In the genomic region with DNA sequence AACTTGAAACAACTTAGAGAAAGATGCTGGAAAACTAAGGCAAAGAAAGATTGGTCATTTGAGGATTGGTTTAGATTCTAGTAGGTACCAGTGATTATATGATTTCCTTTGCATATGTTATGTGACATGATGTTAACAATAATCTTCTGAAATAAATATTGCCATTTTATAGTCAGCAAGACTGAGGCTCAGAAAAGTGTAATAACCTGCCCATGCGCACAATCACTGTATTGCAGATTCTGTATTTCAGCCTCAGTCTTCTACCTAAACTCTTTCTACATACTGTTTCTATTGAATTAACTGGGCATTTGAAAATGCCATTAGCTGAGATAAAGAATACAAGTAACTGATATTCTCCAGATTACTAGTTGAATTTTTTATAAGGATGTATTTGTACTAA, we compare ENCODE assay signal across 2 cellular contexts.
TF ChIP-seq lines count a peak whose summit lies in the region.

No MANE protein-coding gene starts in this region.

TF ChIP-seq in HepG2, 621 proteins besides CTCF, POLR2A, EP300 and RAD21 (continued from another document):
- no peak for TF ChIP-seq ZNF556 (CRISPR knock-in tag; IDR thresholded peaks at IDR 0.05; ENCODE audit: borderline replicate concordance)
- TF ChIP-seq HCFC1 (IDR thresholded peaks at IDR 0.05; ENCODE audit: low read depth, low read length), result no peak
- TF ChIP-seq ZNF629 (CRISPR knock-in tag; conservative IDR thresholded peaks at IDR 0.05), result peak; percentile 79
- TF ChIP-seq KDM5A (IDR thresholded peaks at IDR 0.05; ENCODE audit: borderline replicate concordance, low read length), result no peak
- TF ChIP-seq, protein P1, sequence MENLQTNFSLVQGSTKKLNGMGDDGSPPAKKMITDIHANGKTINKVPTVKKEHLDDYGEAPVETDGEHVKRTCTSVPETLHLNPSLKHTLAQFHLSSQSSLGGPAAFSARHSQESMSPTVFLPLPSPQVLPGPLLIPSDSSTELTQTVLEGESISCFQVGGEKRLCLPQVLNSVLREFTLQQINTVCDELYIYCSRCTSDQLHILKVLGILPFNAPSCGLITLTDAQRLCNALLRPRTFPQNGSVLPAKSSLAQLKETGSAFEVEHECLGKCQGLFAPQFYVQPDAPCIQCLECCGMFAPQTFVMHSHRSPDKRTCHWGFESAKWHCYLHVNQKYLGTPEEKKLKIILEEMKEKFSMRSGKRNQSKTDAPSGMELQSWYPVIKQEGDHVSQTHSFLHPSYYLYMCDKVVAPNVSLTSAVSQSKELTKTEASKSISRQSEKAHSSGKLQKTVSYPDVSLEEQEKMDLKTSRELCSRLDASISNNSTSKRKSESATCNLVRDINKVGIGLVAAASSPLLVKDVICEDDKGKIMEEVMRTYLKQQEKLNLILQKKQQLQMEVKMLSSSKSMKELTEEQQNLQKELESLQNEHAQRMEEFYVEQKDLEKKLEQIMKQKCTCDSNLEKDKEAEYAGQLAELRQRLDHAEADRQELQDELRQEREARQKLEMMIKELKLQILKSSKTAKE (CRISPR knock-in tag; IDR thresholded peaks at IDR 0.05; ENCODE audit: borderline replicate concordance), result no peak
- TF ChIP-seq ZBTB3 (CRISPR knock-in tag; IDR thresholded peaks at IDR 0.05; ENCODE audit: borderline replicate concordance, low read depth), result no peak
- TF ChIP-seq GABPA (IDR thresholded peaks at IDR 0.05; ENCODE audit: low read depth, low read length), result no peak
- TF ChIP-seq GABPA (CRISPR knock-in tag; IDR thresholded peaks at IDR 0.05; ENCODE audit: low read depth), result no peak
- TF ChIP-seq ZNF274 (CRISPR knock-in tag; IDR thresholded peaks at IDR 0.05), result no peak

TF ChIP-seq in GM12878, 131 proteins besides CTCF, POLR2A, EP300 and RAD21 (continued from another document):
- TF ChIP-seq ZNF274 (IDR thresholded peaks at IDR 0.05; ENCODE audit: insufficient read depth, insufficient read length) (no peak), CEBPB (IDR thresholded peaks at IDR 0.05; ENCODE audit: borderline replicate concordance in 1 of 2, low read depth in 2 of 2, low read length in 2 of 2) (no peak), LARP7 (IDR thresholded peaks at IDR 0.05) (no peak), CBFB (IDR thresholded peaks at IDR 0.05; ENCODE audit: low read depth) (no peak), BCLAF1 (IDR thresholded peaks at IDR 0.05) (no peak), NFXL1 (IDR thresholded peaks at IDR 0.05; ENCODE audit: borderline replicate concordance) (no peak), MEF2A (IDR thresholded peaks at IDR 0.05; ENCODE audit: insufficient read depth, low read depth, low read length) (no peak), KAT2A (conservative IDR thresholded peaks at IDR 0.05; ENCODE audit: control insufficient read depth, low read depth, low read length) (no peak), IRF4 (IDR thresholded peaks at IDR 0.05; ENCODE audit: low read depth, low read length) (no peak), ZNF687 (IDR thresholded peaks at IDR 0.05) (no peak), YBX1 (IDR thresholded peaks at IDR 0.05) (no peak), SP1 (IDR thresholded peaks at IDR 0.05; ENCODE audit: low read depth, low read length) (no peak), ZBED1 (IDR thresholded peaks at IDR 0.05; ENCODE audit: borderline replicate concordance) (no peak), RELA (IDR thresholded peaks at IDR 0.05; ENCODE audit: borderline replicate concordance, partially characterized antibody) (no peak)
- TF ChIP-seq, protein P2, sequence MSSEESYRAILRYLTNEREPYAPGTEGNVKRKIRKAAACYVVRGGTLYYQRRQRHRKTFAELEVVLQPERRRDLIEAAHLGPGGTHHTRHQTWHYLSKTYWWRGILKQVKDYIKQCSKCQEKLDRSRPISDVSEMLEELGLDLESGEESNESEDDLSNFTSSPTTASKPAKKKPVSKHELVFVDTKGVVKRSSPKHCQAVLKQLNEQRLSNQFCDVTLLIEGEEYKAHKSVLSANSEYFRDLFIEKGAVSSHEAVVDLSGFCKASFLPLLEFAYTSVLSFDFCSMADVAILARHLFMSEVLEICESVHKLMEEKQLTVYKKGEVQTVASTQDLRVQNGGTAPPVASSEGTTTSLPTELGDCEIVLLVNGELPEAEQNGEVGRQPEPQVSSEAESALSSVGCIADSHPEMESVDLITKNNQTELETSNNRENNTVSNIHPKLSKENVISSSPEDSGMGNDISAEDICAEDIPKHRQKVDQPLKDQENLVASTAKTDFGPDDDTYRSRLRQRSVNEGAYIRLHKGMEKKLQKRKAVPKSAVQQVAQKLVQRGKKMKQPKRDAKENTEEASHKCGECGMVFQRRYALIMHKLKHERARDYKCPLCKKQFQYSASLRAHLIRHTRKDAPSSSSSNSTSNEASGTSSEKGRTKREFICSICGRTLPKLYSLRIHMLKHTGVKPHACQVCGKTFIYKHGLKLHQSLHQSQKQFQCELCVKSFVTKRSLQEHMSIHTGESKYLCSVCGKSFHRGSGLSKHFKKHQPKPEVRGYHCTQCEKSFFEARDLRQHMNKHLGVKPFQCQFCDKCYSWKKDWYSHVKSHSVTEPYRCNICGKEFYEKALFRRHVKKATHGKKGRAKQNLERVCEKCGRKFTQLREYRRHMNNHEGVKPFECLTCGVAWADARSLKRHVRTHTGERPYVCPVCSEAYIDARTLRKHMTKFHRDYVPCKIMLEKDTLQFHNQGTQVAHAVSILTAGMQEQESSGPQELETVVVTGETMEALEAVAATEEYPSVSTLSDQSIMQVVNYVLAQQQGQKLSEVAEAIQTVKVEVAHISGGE (CRISPR knock-in tag; IDR thresholded peaks at IDR 0.05), result no peak
- TF ChIP-seq, protein P3, sequence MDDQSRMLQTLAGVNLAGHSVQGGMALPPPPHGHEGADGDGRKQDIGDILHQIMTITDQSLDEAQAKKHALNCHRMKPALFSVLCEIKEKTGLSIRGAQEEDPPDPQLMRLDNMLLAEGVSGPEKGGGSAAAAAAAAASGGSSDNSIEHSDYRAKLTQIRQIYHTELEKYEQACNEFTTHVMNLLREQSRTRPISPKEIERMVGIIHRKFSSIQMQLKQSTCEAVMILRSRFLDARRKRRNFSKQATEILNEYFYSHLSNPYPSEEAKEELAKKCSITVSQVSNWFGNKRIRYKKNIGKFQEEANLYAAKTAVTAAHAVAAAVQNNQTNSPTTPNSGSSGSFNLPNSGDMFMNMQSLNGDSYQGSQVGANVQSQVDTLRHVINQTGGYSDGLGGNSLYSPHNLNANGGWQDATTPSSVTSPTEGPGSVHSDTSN (IDR thresholded peaks at IDR 0.05; ENCODE audit: insufficient replicate concordance, low read depth, low read length), result no peak
- TF ChIP-seq, protein P4, sequence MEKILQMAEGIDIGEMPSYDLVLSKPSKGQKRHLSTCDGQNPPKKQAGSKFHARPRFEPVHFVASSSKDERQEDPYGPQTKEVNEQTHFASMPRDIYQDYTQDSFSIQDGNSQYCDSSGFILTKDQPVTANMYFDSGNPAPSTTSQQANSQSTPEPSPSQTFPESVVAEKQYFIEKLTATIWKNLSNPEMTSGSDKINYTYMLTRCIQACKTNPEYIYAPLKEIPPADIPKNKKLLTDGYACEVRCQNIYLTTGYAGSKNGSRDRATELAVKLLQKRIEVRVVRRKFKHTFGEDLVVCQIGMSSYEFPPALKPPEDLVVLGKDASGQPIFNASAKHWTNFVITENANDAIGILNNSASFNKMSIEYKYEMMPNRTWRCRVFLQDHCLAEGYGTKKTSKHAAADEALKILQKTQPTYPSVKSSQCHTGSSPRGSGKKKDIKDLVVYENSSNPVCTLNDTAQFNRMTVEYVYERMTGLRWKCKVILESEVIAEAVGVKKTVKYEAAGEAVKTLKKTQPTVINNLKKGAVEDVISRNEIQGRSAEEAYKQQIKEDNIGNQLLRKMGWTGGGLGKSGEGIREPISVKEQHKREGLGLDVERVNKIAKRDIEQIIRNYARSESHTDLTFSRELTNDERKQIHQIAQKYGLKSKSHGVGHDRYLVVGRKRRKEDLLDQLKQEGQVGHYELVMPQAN (conservative IDR thresholded peaks at IDR 0.05), result no peak
- TF ChIP-seq, protein P5, sequence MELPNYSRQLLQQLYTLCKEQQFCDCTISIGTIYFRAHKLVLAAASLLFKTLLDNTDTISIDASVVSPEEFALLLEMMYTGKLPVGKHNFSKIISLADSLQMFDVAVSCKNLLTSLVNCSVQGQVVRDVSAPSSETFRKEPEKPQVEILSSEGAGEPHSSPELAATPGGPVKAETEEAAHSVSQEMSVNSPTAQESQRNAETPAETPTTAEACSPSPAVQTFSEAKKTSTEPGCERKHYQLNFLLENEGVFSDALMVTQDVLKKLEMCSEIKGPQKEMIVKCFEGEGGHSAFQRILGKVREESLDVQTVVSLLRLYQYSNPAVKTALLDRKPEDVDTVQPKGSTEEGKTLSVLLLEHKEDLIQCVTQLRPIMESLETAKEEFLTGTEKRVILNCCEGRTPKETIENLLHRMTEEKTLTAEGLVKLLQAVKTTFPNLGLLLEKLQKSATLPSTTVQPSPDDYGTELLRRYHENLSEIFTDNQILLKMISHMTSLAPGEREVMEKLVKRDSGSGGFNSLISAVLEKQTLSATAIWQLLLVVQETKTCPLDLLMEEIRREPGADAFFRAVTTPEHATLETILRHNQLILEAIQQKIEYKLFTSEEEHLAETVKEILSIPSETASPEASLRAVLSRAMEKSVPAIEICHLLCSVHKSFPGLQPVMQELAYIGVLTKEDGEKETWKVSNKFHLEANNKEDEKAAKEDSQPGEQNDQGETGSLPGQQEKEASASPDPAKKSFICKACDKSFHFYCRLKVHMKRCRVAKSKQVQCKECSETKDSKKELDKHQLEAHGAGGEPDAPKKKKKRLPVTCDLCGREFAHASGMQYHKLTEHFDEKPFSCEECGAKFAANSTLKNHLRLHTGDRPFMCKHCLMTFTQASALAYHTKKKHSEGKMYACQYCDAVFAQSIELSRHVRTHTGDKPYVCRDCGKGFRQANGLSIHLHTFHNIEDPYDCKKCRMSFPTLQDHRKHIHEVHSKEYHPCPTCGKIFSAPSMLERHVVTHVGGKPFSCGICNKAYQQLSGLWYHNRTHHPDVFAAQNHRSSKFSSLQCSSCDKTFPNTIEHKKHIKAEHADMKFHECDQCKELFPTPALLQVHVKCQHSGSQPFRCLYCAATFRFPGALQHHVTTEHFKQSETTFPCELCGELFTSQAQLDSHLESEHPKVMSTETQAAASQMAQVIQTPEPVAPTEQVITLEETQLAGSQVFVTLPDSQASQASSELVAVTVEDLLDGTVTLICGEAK (IDR thresholded peaks at IDR 0.05; ENCODE audit: borderline replicate concordance), result no peak
TF ChIP-seq in GM12878: peak in this region for 0.
